8 cellular contexts compared by ENCODE assay signal in genomic region chr10:103192451-103193106, GRCh38. TPM values are rescaled to one million over a fixed set of nuclear protein-coding genes. Genes with fewer than 3 reads are reported as not detected.
A peak's percentile ranks its signal among the peaks of the same experiment; 100 is the strongest.
DNase-seq lines count a peak whose midpoint lies in the region; ATAC-seq and TF ChIP-seq lines count a peak whose summit lies in the region.

No MANE protein-coding gene starts in this region.

- peak overlapping the region; percentile 87 for H3K4ac ChIP-seq in trophoblast cell (ENCODE audit: low read depth, low read length)

- H3K18ac ChIP-seq in trophoblast cell (ENCODE audit: low read length) = peak overlapping the region; percentile 99

- peaks cover 36% of the 10 kb centered on the region for H3K4me1 Mint-ChIP-seq in type B pancreatic cell (ENCODE audit: unreplicated experiment)

- peak overlapping the region; percentile 93 for H2AFZ ChIP-seq in trophoblast cell (ENCODE audit: insufficient read depth, low read length, poor library complexity)

- H2BK120ac ChIP-seq in trophoblast cell (ENCODE audit: insufficient read depth, low read length, poor library complexity) = peak overlapping the region; percentile 97

- intact Hi-C loops in cardiac septum (cut with DNase I) = loop anchor here (5.0 kb wide), 2 partner anchors 35 to 40 kb away; no protein-coding TSS in a partner anchor

- H3K9me3 Mint-ChIP-seq in type B pancreatic cell = no peaks in the 10 kb centered on the region

- H4K8ac ChIP-seq in trophoblast cell (ENCODE audit: low read depth, low read length) = peak overlapping the region; percentile 94

- peak overlapping the region; percentile 96 for H3K4me3 ChIP-seq in adipocyte (ENCODE audit: low read length)
- H3K4me3 ChIP-seq in trophoblast cell (ENCODE audit: low read depth, low read length) = peak overlapping the region; percentile 93

- H3K79me2 ChIP-seq in trophoblast cell (ENCODE audit: control insufficient read depth, insufficient read depth, low read length, poor library complexity) = peaks cover 20% of the 10 kb centered on the region

- no peak for TF ChIP-seq CTCF in type B pancreatic cell (conservative IDR thresholded peaks at IDR 0.05)

- H4K91ac ChIP-seq in trophoblast cell (ENCODE audit: low read depth, low read length) = peak overlapping the region; percentile 97

- peaks cover 15% of the 10 kb centered on the region for H3K79me1 ChIP-seq in trophoblast cell (ENCODE audit: low read length)

- H3K4me3 Mint-ChIP-seq in type B pancreatic cell = peak overlapping the region; percentile 99

- peak overlapping the region; percentile 94 for H2BK5ac ChIP-seq in trophoblast cell (ENCODE audit: low read depth, low read length, poor library complexity)

- H4K12ac ChIP-seq in trophoblast cell (ENCODE audit: low read depth, low read length) = peak overlapping the region; percentile 83

- H3K36me3 Mint-ChIP-seq in type B pancreatic cell = peaks cover 12% of the 10 kb centered on the region

- H3K27ac ChIP-seq in KOPT-K1 (ENCODE audit: low read depth, low read length, poor library complexity, severe bottlenecking) = peak overlapping the region; percentile 95
- H3K27ac ChIP-seq in trophoblast cell (ENCODE audit: low read depth, low read length) = peak overlapping the region; percentile 79

- H3K4me2 ChIP-seq in trophoblast cell (ENCODE audit: low read length) = peak overlapping the region; percentile 80

- DNase-seq in ELF-1 (ENCODE audit: low read depth, low spot score) (peak; percentile 86), SKM-1 treated with dmso at 0.1 percent for 144 hours (lab: John Stamatoyannopoulos, UW; ENCODE audit: unreplicated experiment) (peak; percentile 80), adipocyte (ENCODE audit: low read depth) (peak; percentile 87), cardiac septum (ENCODE audit: low spot score) (peak; percentile 94), trophoblast cell (peak; percentile 84 to 88), type B pancreatic cell (ENCODE audit: extremely low spot score, unreplicated experiment) (peak; percentile 80)

- ATAC-seq in GM21717 (IDR thresholded peaks at IDR 0.05; ENCODE audit: unreplicated experiment) = peak; percentile 51

- H2BK12ac ChIP-seq in trophoblast cell (ENCODE audit: low read length) = peak overlapping the region; percentile 52

- H3K23ac ChIP-seq in trophoblast cell (ENCODE audit: low read length) = no peak overlapping the region

- no peaks in the 10 kb centered on the region for H3K27me3 Mint-ChIP-seq in type B pancreatic cell

- H3K9me3 ChIP-seq in KOPT-K1 (ENCODE audit: insufficient read depth, low read length, poor library complexity, severe bottlenecking) (no peaks in the 10 kb centered on the region), adipocyte (ENCODE audit: control insufficient read depth, low read length) (no peaks in the 10 kb centered on the region), trophoblast cell (ENCODE audit: insufficient read depth, low read depth, low read length) (no peaks in the 10 kb centered on the region)

- H3K4me1 ChIP-seq in adipocyte (ENCODE audit: control insufficient read depth, insufficient read depth, low read length) (peaks cover 54% of the 10 kb centered on the region), trophoblast cell (ENCODE audit: control insufficient read depth in 1 of 2, insufficient read depth in 2 of 2, low read length in 2 of 2) (peaks cover 8 to 9% of the 10 kb centered on the region in 2 experiments)

- H3K14ac ChIP-seq in trophoblast cell (ENCODE audit: low read length) = peak overlapping the region; percentile 97

- H3K9ac ChIP-seq in adipocyte (ENCODE audit: low read length) (peak overlapping the region; percentile 97), trophoblast cell (ENCODE audit: low read length) (peak overlapping the region; percentile 53)

- peak overlapping the region; percentile 90 for H2AK5ac ChIP-seq in trophoblast cell (ENCODE audit: low read length)

- H3K27me3 ChIP-seq in adipocyte (replicated peaks; ENCODE audit: control insufficient read depth, insufficient read depth, low read length) (no peaks in the 10 kb centered on the region), trophoblast cell (ENCODE audit: insufficient read depth, low read length) (no peaks in the 10 kb centered on the region)

- no CpG with 5 or more reads among the region's 62 CpGs for WGBS in trophoblast cell (ENCODE audit: extremely low coverage, insufficient coverage, insufficient read length)

- H3K27ac Mint-ChIP-seq in type B pancreatic cell = peak overlapping the region; percentile 98

- H3K36me3 ChIP-seq in KOPT-K1 (ENCODE audit: insufficient read depth, low read length) (no peaks in the 10 kb centered on the region; the same call in 1 of the 2 replicates), adipocyte (ENCODE audit: control insufficient read depth, insufficient read depth, low read length, severe bottlenecking) (no peaks in the 10 kb centered on the region), trophoblast cell (ENCODE audit: control insufficient read depth in 1 of 2, insufficient read depth in 2 of 2, low read length in 2 of 2) (peaks cover 0 to 2% of the 10 kb centered on the region in 2 experiments)

RNA-seq across cellular contexts. Expression of gene NT5C2, which starts 0.5 kb away (rescaled TPM):
- 94.0 TPM for total RNA-seq in cardiac septum
- 62.0 and 62.9 TPM in 2 replicates for polyA plus RNA-seq in trophoblast cell (2013)
- total RNA-seq in type B pancreatic cell (ENCODE audit: low replicate concordance) = 96.5 and 122 TPM in 2 replicates

RNA-seq across cellular contexts. Expression of gene RPEL1, which starts 53.1 kb away (rescaled TPM):
- not detected for total RNA-seq in cardiac septum
- not detected in 2 replicates for polyA plus RNA-seq in trophoblast cell (2013)
- total RNA-seq in type B pancreatic cell (ENCODE audit: low replicate concordance) = not detected in 2 replicates

Comparison
In these comparisons a context has a peak if more than half of its experiments do, and no peak if none do; other contexts are left out.
1. Peak in every context shown above with its lines: DNase-seq, ATAC-seq, H3K4me3 ChIP-seq and H3K27ac ChIP-seq.